15 cellular contexts compared by ENCODE assay signal in genomic region chrX:14913241-14913640, GRCh38.
"Had no signal": no experiment of that assay in that cellular context is flagged by ENCODE, and none has a peak within 500 bp of the region (broad histone marks: within the 10 kb centered on the region; RNA-seq: fewer than 3 reads in every experiment).

No MANE protein-coding gene starts in this region.

- H3K4me3 ChIP-seq: adrenal gland, lower lobe of right lung, right atrium auricular region, skin epidermis, tibial artery, vagina had no signal

- DNase-seq: activated CD4-positive, alpha-beta T cell treated with anti-CD3 and anti-CD28 coated beads for 1 hour; activated CD8-positive, alpha-beta T cell treated with anti-CD3 and anti-CD28 coated beads, Interleukin-2, amount 10 ng/mL, durations not matched to agents 7 days and 5 days; activated naive CD4-positive, alpha-beta T cell treated with anti-CD3 and anti-CD28 coated beads, Interleukin-2, amount 10 ng/mL, durations not matched to agents 7 days and 5 days; adrenal gland; hypothalamus; left cardiac atrium; lower lobe of right lung; naive thymus-derived CD4-positive, alpha-beta T cell; posterior cingulate gyrus; tibial artery had no signal

- H3K27ac ChIP-seq: adrenal gland, epithelial cell of prostate, lower lobe of right lung, right atrium auricular region, skin epidermis, tibial artery, vagina had no signal

- H3K9me3 Mint-ChIP-seq: activated naive CD4-positive, alpha-beta T cell treated with anti-CD3 and anti-CD28 coated beads, Interleukin-2, amount 10 ng/mL, durations not matched to agents 7 days and 5 days; naive thymus-derived CD4-positive, alpha-beta T cell; stimulated activated memory B cell treated with anti-CD40 and anti-IgM and Interleukin-4, amounts not matched to agents 10 μg/mL and 1 μg/mL and 100 μg/mL, for 72 hours had no signal

- H3K27me3 Mint-ChIP-seq: activated naive CD4-positive, alpha-beta T cell treated with anti-CD3 and anti-CD28 coated beads, Interleukin-2, amount 10 ng/mL, durations not matched to agents 7 days and 5 days; naive thymus-derived CD4-positive, alpha-beta T cell; stimulated activated memory B cell treated with anti-CD40 and anti-IgM and Interleukin-4, amounts not matched to agents 10 μg/mL and 1 μg/mL and 100 μg/mL, for 72 hours had no signal

- H3K27ac Mint-ChIP-seq: activated CD8-positive, alpha-beta T cell treated with anti-CD3 and anti-CD28 coated beads, Interleukin-2, amount 10 ng/mL, durations not matched to agents 7 days and 5 days; activated naive CD4-positive, alpha-beta T cell treated with anti-CD3 and anti-CD28 coated beads, Interleukin-2, amount 10 ng/mL, durations not matched to agents 7 days and 5 days; stimulated activated memory B cell treated with anti-CD40 and anti-IgM and Interleukin-4, amounts not matched to agents 10 μg/mL and 1 μg/mL and 100 μg/mL, for 72 hours had no signal

- H3K4me1 ChIP-seq: adrenal gland, lower lobe of right lung, right atrium auricular region, tibial artery, vagina had no signal

- H3K4me1 Mint-ChIP-seq: activated naive CD4-positive, alpha-beta T cell treated with anti-CD3 and anti-CD28 coated beads, Interleukin-2, amount 10 ng/mL, durations not matched to agents 7 days and 5 days; stimulated activated memory B cell treated with anti-CD40 and anti-IgM and Interleukin-4, amounts not matched to agents 10 μg/mL and 1 μg/mL and 100 μg/mL, for 72 hours had no signal

- H3K36me3 ChIP-seq: vagina had no signal

- ATAC-seq: activated CD8-positive, alpha-beta T cell treated with anti-CD3 and anti-CD28 coated beads, Interleukin-2, amount 10 ng/mL, durations not matched to agents 7 days and 5 days; left cardiac atrium; lower lobe of right lung; naive thymus-derived CD4-positive, alpha-beta T cell; stimulated activated memory B cell treated with anti-CD40 and anti-IgM and Interleukin-4, amounts not matched to agents 10 μg/mL and 1 μg/mL and 100 μg/mL, for 72 hours had no signal

- H3K27me3 ChIP-seq: adrenal gland, right atrium auricular region, tibial artery, vagina had no signal

- H3K4me3 Mint-ChIP-seq: activated CD8-positive, alpha-beta T cell treated with anti-CD3 and anti-CD28 coated beads, Interleukin-2, amount 10 ng/mL, durations not matched to agents 7 days and 5 days; activated naive CD4-positive, alpha-beta T cell treated with anti-CD3 and anti-CD28 coated beads, Interleukin-2, amount 10 ng/mL, durations not matched to agents 7 days and 5 days; naive thymus-derived CD4-positive, alpha-beta T cell; stimulated activated memory B cell treated with anti-CD40 and anti-IgM and Interleukin-4, amounts not matched to agents 10 μg/mL and 1 μg/mL and 100 μg/mL, for 72 hours had no signal

- H3K9me3 ChIP-seq: adrenal gland, lower lobe of right lung, right atrium auricular region, tibial artery, vagina had no signal
